ENCODE assay signal across 9 cellular contexts in genomic region chr4:13611283-13611842, GRCh38. TPM values are rescaled to one million over a fixed set of nuclear protein-coding genes. Genes with fewer than 3 reads are reported as not detected.
DNase-seq lines count a peak whose midpoint lies in the region; ATAC-seq and TF ChIP-seq lines count a peak whose summit lies in the region.
"Had no signal": no experiment of that assay in that cellular context is flagged by ENCODE, and none has a peak within 500 bp of the region (broad histone marks: within the 10 kb centered on the region; RNA-seq: fewer than 3 reads in every experiment).

No MANE protein-coding gene starts in this region.

- DNase-seq in RPMI8226 (peak; percentile 22), SIG-M5 (lab: John Stamatoyannopoulos, UW) (no peak), thyroid gland (no peak), epidermal melanocyte (ENCODE audit: insufficient read length, low spot score) (no peak)
- no peak for DNase-seq in activated CD4-positive, alpha-beta memory T cell treated with anti-CD3 and anti-CD28 coated beads, Interleukin-2, amount 10 ng/mL, durations not matched to agents 7 days and 5 days
- DNase-seq: activated CD8-positive, alpha-beta memory T cell treated with anti-CD3 and anti-CD28 coated beads, Interleukin-2, amount 50 U/mL, for 4 hours had no signal

- peaks cover 40 to 43% of the 10 kb centered on the region in 2 experiments for H3K4me1 ChIP-seq in neutrophil (ENCODE audit: control insufficient read depth in 1 of 2, insufficient read depth in 1 of 2, low read depth in 1 of 2, low read length in 1 of 2)
- no peaks in the 10 kb centered on the region for H3K4me1 ChIP-seq in thyroid gland

- CTCF ChIA-PET in activated CD4-positive, alpha-beta memory T cell treated with anti-CD3 and anti-CD28 coated beads, Interleukin-2, amount 10 ng/mL, durations not matched to agents 7 days and 5 days (lab: Charles Lee) = interaction anchor here (1.1 to 1.3 kb wide), 2 partner anchors 16 to 43 kb away, joined by 3 read pairs; partner anchors contain the start of gene BOD1L1

- H3K9me3 Mint-ChIP-seq in activated CD4-positive, alpha-beta memory T cell treated with anti-CD3 and anti-CD28 coated beads, Interleukin-2, amount 10 ng/mL, durations not matched to agents 7 days and 5 days = no peaks in the 10 kb centered on the region

- no peak overlapping the region for H3K4me3 Mint-ChIP-seq in activated CD4-positive, alpha-beta memory T cell treated with anti-CD3 and anti-CD28 coated beads, Interleukin-2, amount 10 ng/mL, durations not matched to agents 7 days and 5 days

- POLR2A ChIA-PET in activated CD4-positive, alpha-beta memory T cell treated with anti-CD3 and anti-CD28 coated beads, Interleukin-2, amount 10 ng/mL, durations not matched to agents 7 days and 5 days (lab: Charles Lee) = no interaction called here

- peaks cover 60% of the 10 kb centered on the region for H3K36me3 Mint-ChIP-seq in activated CD4-positive, alpha-beta memory T cell treated with anti-CD3 and anti-CD28 coated beads, Interleukin-2, amount 10 ng/mL, durations not matched to agents 7 days and 5 days (ENCODE audit: low read depth)

- H3K27ac ChIP-seq in neutrophil (peak overlapping the region; percentile 95), thyroid gland (no peak overlapping the region)

- H3K4me3 ChIP-seq in neutrophil (ENCODE audit: low read depth in 1 of 2, low read length in 1 of 2) (no peak overlapping the region), thyroid gland (replicated peaks in 1 of 3) (no peak overlapping the region)

- ATAC-seq in GM18909 (IDR thresholded peaks at IDR 0.05; ENCODE audit: poor library complexity, unreplicated experiment) = peak; percentile 95
- ATAC-seq in HG02678 (IDR thresholded peaks at IDR 0.05; ENCODE audit: unreplicated experiment) = peak; percentile 96

- H3K27ac Mint-ChIP-seq in activated CD4-positive, alpha-beta memory T cell treated with anti-CD3 and anti-CD28 coated beads, Interleukin-2, amount 10 ng/mL, durations not matched to agents 7 days and 5 days = no peak overlapping the region

- H3K27me3 ChIP-seq in neutrophil (no peaks in the 10 kb centered on the region), thyroid gland (no peaks in the 10 kb centered on the region)

- no peak for TF ChIP-seq POLR2A in thyroid gland (IDR thresholded peaks at IDR 0.05)

- intact Hi-C loops in thyroid gland (cut with DNase I) = no loop called here

- TF ChIP-seq CTCF in neutrophil (IDR thresholded peaks at IDR 0.05) (no peak), thyroid gland (IDR thresholded peaks at IDR 0.05) (no peak)

- H3K4me1 Mint-ChIP-seq in activated CD4-positive, alpha-beta memory T cell treated with anti-CD3 and anti-CD28 coated beads, Interleukin-2, amount 10 ng/mL, durations not matched to agents 7 days and 5 days = peaks cover 32% of the 10 kb centered on the region

- WGBS in thyroid gland, 2 donors = 84 to 89% methylated on average over 3 of the region's 3 CpGs

- H3K27me3 Mint-ChIP-seq in activated CD4-positive, alpha-beta memory T cell treated with anti-CD3 and anti-CD28 coated beads, Interleukin-2, amount 10 ng/mL, durations not matched to agents 7 days and 5 days = no peaks in the 10 kb centered on the region

- H3K36me3 ChIP-seq in neutrophil (peaks cover 65% of the 10 kb centered on the region), thyroid gland (peaks cover 45 to 80% of the 10 kb centered on the region in 2 donors)

- H3K9me3 ChIP-seq in neutrophil = no peaks in the 10 kb centered on the region
- no peaks in the 10 kb centered on the region for H3K9me3 ChIP-seq in thyroid gland

RNA-seq across cellular contexts. Expression of gene BOD1L1, which starts 16.2 kb away (rescaled TPM):
- 10 to 100 TPM; 36.9 to 74.1 (median 49.6) TPM for total RNA-seq in thyroid gland
- total RNA-seq in activated CD4-positive, alpha-beta memory T cell treated with anti-CD3 and anti-CD28 coated beads, Interleukin-2, amount 10 ng/mL, durations not matched to agents 7 days and 5 days = 10 to 100 TPM; 32.2 to 34.8 TPM
